21 cellular contexts compared by ENCODE assay signal in genomic region chr9:117887941-117888340, GRCh38.
"Had no signal": no experiment of that assay in that cellular context is flagged by ENCODE, and none has a peak within 500 bp of the region (broad histone marks: within the 10 kb centered on the region; RNA-seq: fewer than 3 reads in every experiment).

No MANE protein-coding gene starts in this region.

- H3K27ac ChIP-seq: left lung, lower lobe of right lung, ovary, sigmoid colon, tibial nerve, uterus had no signal

- H3K27me3 ChIP-seq: left lung, ovary, sigmoid colon, tibial nerve, uterus had no signal

- H3K36me3 ChIP-seq: left lung, lower lobe of right lung, ovary, sigmoid colon, tibial nerve, uterus had no signal

- H3K4me1 ChIP-seq: left lung, lower lobe of right lung, sigmoid colon, tibial nerve, uterus had no signal

- H3K4me3 ChIP-seq: left lung, lower lobe of right lung, ovary, sigmoid colon, smooth muscle cell, tibial nerve, uterus had no signal

- H3K9me3 ChIP-seq: left lung, lower lobe of right lung, ovary, sigmoid colon, tibial nerve, uterus had no signal

- H3K4me2 ChIP-seq: smooth muscle cell had no signal

- DNase-seq: hypothalamus; immature natural killer cell; kidney; left colon; left lung; lower lobe of right lung; mesenchymal stem cell; naive thymus-derived CD4-positive, alpha-beta T cell; ovary; right cardiac atrium; sigmoid colon; stimulated activated CD4-positive, alpha-beta T cell treated with anti-CD3 and anti-CD28 coated beads, Interleukin-1b, Interleukin-23, amount 100 ng/mL, for 48 hours; stimulated activated CD4-positive, alpha-beta T cell treated with anti-CD3 and anti-CD28 coated beads, Interleukin-2, amount 100 ng/mL, for 48 hours; stimulated activated CD4-positive, alpha-beta T cell treated with anti-CD3 and anti-CD28 coated beads, Interleukin-4, amount 100 ng/mL, for 4 hours; stimulated activated CD8-positive, alpha-beta memory T cell treated with anti-CD3 and anti-CD28 coated beads, Interleukin-4, amount 100 ng/mL, for 48 hours; stimulated activated naive CD4-positive, alpha-beta T cell treated with Interleukin-2 at 50 U/mL for 16 hours; stimulated activated naive CD8-positive, alpha-beta T cell treated with anti-CD3 and anti-CD28 coated beads, Interleukin-15, amount 100 ng/mL, for 72 hours; substantia nigra; uterus had no signal
